1 cellular context compared by ENCODE assay signal in the genomic region with DNA sequence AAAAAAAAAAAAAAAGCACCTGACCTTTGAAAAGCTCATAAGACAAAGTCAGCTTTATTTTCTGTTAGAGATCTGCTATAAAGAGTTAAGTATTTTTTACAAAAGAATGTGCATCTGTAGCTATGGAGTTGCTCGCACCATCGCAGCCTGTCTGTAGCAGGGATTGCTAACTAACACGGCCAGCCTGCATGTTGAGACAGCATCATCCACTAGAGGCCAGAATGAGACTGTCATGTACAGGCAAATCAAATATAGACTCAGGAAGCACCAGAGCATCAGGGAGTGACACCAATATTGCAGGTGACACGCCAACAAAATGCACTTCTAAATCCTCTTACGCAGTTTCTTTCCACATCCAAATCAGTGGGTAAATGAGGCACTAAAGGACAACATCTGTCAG.
TF ChIP-seq lines count a peak whose summit lies in the region.

No MANE protein-coding gene starts in this region.

TF ChIP-seq in H1, 55 proteins besides CTCF, POLR2A, EP300 and RAD21 (continued from another document):
- TF ChIP-seq SIN3A (conservative IDR thresholded peaks at IDR 0.05 in 1 of 2, IDR thresholded peaks at IDR 0.05 in 1 of 2; ENCODE audit: low read depth in 1 of 2, low read length in 2 of 2), result no peak
- no peak for TF ChIP-seq TBP (IDR thresholded peaks at IDR 0.05; ENCODE audit: low read depth, low read length)
- TF ChIP-seq ATF2 (IDR thresholded peaks at IDR 0.05; ENCODE audit: low read length), result no peak
- TF ChIP-seq POU5F1 (IDR thresholded peaks at IDR 0.05; ENCODE audit: low read depth, low read length), result no peak
- TF ChIP-seq MAFK (IDR thresholded peaks at IDR 0.05; ENCODE audit: low read depth, low read length), result no peak
- no peak for TF ChIP-seq TAF1 (IDR thresholded peaks at IDR 0.05; ENCODE audit: low read depth, low read length)
- no peak for TF ChIP-seq TCF12 (IDR thresholded peaks at IDR 0.05; ENCODE audit: low read depth, low read length)
- no peak for TF ChIP-seq CHD2 (IDR thresholded peaks at IDR 0.05; ENCODE audit: low read length)
- no peak for TF ChIP-seq PHF8 (conservative IDR thresholded peaks at IDR 0.05; ENCODE audit: low read depth, low read length)
- TF ChIP-seq E2F6 (IDR thresholded peaks at IDR 0.05), result no peak
- TF ChIP-seq EGR1 (IDR thresholded peaks at IDR 0.05; ENCODE audit: borderline replicate concordance, low read depth, low read length), result no peak
- no peak for TF ChIP-seq POLR2AphosphoS5 (IDR thresholded peaks at IDR 0.05; ENCODE audit: low read depth, low read length)
